Comparison of ENCODE assay signal across 14 cellular contexts in the genomic region with DNA sequence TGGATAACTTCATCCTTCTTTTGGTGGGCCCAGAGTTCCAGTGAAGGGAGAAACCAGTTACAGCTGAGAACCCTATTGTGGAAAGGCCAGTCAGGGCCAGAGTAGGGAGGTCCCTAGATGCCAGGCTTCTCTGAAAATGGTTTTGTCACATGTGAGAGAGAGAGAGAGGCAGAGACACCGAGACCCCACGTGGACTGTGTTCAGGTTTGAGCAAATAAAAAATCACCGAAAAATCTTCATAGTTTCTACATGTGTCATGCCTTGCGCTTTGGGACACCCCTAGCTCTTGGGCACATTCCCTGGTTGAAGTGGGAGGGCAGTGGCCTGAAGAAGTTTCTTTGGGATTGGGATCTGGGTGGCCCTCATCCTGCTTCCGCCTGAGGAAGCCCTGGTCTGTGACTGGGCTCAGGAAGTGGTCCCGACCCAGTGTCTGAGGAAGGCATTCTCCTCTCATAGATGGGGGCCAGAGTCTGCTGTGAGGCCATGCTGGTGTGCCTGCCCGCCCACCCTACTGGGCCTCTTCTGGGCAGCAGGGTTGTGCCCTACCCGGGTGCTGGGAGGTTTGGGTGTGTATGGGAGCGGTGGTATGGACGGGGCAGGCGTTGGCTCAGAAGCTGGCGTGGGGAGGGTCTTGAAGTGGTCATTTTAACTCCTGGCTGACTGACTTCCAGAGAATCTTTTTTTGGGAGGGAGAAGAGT. TPM values are rescaled to one million over a fixed set of nuclear protein-coding genes. Genes with fewer than 3 reads are reported as not detected.
A peak's percentile ranks its signal among the peaks of the same experiment; 100 is the strongest.
DNase-seq lines count a peak whose midpoint lies in the region; ATAC-seq, FAIRE-seq and TF ChIP-seq lines count a peak whose summit lies in the region.
"Had no signal": no experiment of that assay in that cellular context is flagged by ENCODE, and none has a peak within 500 bp of the region (broad histone marks: within the 10 kb centered on the region; RNA-seq: fewer than 3 reads in every experiment).

No MANE protein-coding gene starts in this region.

- H3K4me2 ChIP-seq in GM12878 (ENCODE audit: control insufficient read depth, insufficient read depth), result no peak overlapping the region
- H3K4me2 ChIP-seq: A549 had no signal

- DNase-seq in activated CD4-positive, alpha-beta T cell treated with anti-CD3 and anti-CD28 coated beads, Interleukin-2, amount 10 ng/mL, durations not matched to agents 24 days and 14 days, result no peak
- no peak for DNase-seq in activated CD4-positive, alpha-beta T cell treated with anti-CD3 and anti-CD28 coated beads for 4 hours
- no peak for DNase-seq in GM12878 (ENCODE audit: low read depth, low spot score)
- peak; percentile 46 for DNase-seq in posterior vena cava (ENCODE audit: low spot score)
- DNase-seq in left colon, result no peak
- DNase-seq: NCI-H1694, NCI-H524 treated with DMSO at 0.1 percent for 48 hours, posterior cingulate gyrus had no signal

- peaks cover 75% of the 10 kb centered on the region for H3K4me1 Mint-ChIP-seq in activated CD4-positive, alpha-beta T cell treated with anti-CD3 and anti-CD28 coated beads, Interleukin-2, amount 10 ng/mL, durations not matched to agents 24 days and 14 days
- peaks cover 37 to 66% (median 49%) of the 10 kb centered on the region in 3 donors for H3K4me1 Mint-ChIP-seq in IgD-negative memory B cell

- no peaks in the 10 kb centered on the region for H4K20me1 ChIP-seq in GM12878 (ENCODE audit: control insufficient read depth, insufficient read depth)

- peak overlapping the region; percentile 51 for H3K4me3 Mint-ChIP-seq in activated CD4-positive, alpha-beta T cell treated with anti-CD3 and anti-CD28 coated beads, Interleukin-2, amount 10 ng/mL, durations not matched to agents 24 days and 14 days
- H3K4me3 Mint-ChIP-seq in IgD-negative memory B cell, result peak overlapping the region in 2 of 4 donors; percentile 17 to 41

- no peak for TF ChIP-seq EP300 in GM12878 (IDR thresholded peaks at IDR 0.05; ENCODE audit: borderline replicate concordance in 1 of 2, control insufficient read depth in 1 of 2, low read depth in 2 of 2, low read length in 2 of 2)

- in situ Hi-C loops in GM12878 (cut with MboI), result no loop called here

- TF ChIP-seq POLR2A in GM12878 (IDR thresholded peaks at IDR 0.05; ENCODE audit: low read depth, low read length), result no peak

- no peak overlapping the region for H3K9ac ChIP-seq in GM12878 (ENCODE audit: control insufficient read depth, insufficient read depth, low read length)

- H2AFZ ChIP-seq in GM12878 (ENCODE audit: control insufficient read depth, low read depth, low read length), result no peak overlapping the region

- H3K9me3 ChIP-seq in GM12878 (replicated peaks; ENCODE audit: control insufficient read depth, insufficient read depth, low read length), result no peaks in the 10 kb centered on the region
- H3K9me3 ChIP-seq: A549, thoracic aorta had no signal

- H3K36me3 ChIP-seq in GM12878 (ENCODE audit: control insufficient read depth in 2 of 2, insufficient read depth in 2 of 2, low read length in 1 of 2), result no peaks in the 10 kb centered on the region; a peak in 1 of 4 replicates
- H3K36me3 ChIP-seq: thoracic aorta had no signal

- 58% methylated on average over 12 of the region's 12 CpGs for WGBS in GM12878 (ENCODE audit: insufficient coverage, insufficient replicate concordance, low lambda C conversion rate, missing lambda C conversion rate)

- H3K27ac Mint-ChIP-seq in activated CD4-positive, alpha-beta T cell treated with anti-CD3 and anti-CD28 coated beads, Interleukin-2, amount 10 ng/mL, durations not matched to agents 24 days and 14 days, result peak overlapping the region; percentile 84
- H3K27ac Mint-ChIP-seq in IgD-negative memory B cell, result peak overlapping the region in 2 of 3 donors; percentile 16 to 67

- no peaks in the 10 kb centered on the region for H3K27me3 Mint-ChIP-seq in activated CD4-positive, alpha-beta T cell treated with anti-CD3 and anti-CD28 coated beads, Interleukin-2, amount 10 ng/mL, durations not matched to agents 24 days and 14 days
- no peaks in the 10 kb centered on the region for H3K27me3 Mint-ChIP-seq in IgD-negative memory B cell

- intact Hi-C loops in activated CD4-positive, alpha-beta T cell treated with anti-CD3 and anti-CD28 coated beads, Interleukin-2, amount 10 ng/mL, durations not matched to agents 24 days and 14 days (cut with micrococcal nuclease), result no loop called here
- intact Hi-C loops in GM12878 (cut with micrococcal nuclease; ENCODE audit: unreplicated experiment), result no loop called here
- intact Hi-C loops in posterior vena cava (cut with DNase I), result no loop called here
- intact Hi-C loops in left colon (cut with DNase I, micrococcal nuclease), result no loop called here

- CTCF ChIA-PET in GM12878 (lab: Yijun Ruan, JAX), result no interaction called here

- H3K4me3 ChIP-seq in GM12878, result no peak overlapping the region
- H3K4me3 ChIP-seq: A549, thoracic aorta had no signal

- H3K36me3 Mint-ChIP-seq in activated CD4-positive, alpha-beta T cell treated with anti-CD3 and anti-CD28 coated beads, Interleukin-2, amount 10 ng/mL, durations not matched to agents 24 days and 14 days (ENCODE audit: low read depth), result peaks cover 45% of the 10 kb centered on the region
- H3K36me3 Mint-ChIP-seq in IgD-negative memory B cell, result no peaks in the 10 kb centered on the region

- no peaks in the 10 kb centered on the region for H3K9me3 Mint-ChIP-seq in activated CD4-positive, alpha-beta T cell treated with anti-CD3 and anti-CD28 coated beads, Interleukin-2, amount 10 ng/mL, durations not matched to agents 24 days and 14 days
- H3K9me3 Mint-ChIP-seq in IgD-negative memory B cell, result no peaks in the 10 kb centered on the region

- no TSS peak for BruUV-seq in GM12878 (replicated peaks; lab: Mats Ljungman, UMichigan)

- H3K4me1 ChIP-seq in GM12878 (ENCODE audit: control insufficient read depth, insufficient read depth, low read length), result peaks cover 20% of the 10 kb centered on the region
- H3K4me1 ChIP-seq: A549 had no signal

- H3K27me3 ChIP-seq in GM12878 (replicated peaks in 1 of 2; ENCODE audit: control insufficient read depth in 2 of 2, insufficient read depth in 2 of 2, low read length in 1 of 2), result no peaks in the 10 kb centered on the region

- no peak for FAIRE-seq in GM12878 (lab: Jason Lieb, UNC)
- FAIRE-seq: A549, astrocyte had no signal

- POLR2A ChIA-PET in GM12878 (lab: Charles Lee), result no interaction called here

- no peak for TF ChIP-seq RAD21 in GM12878 (IDR thresholded peaks at IDR 0.05; ENCODE audit: insufficient read depth, low read depth, low read length)

- RAD21 ChIA-PET in GM12878 (lab: Charles Lee; ENCODE audit: unreplicated experiment), result interaction anchor here (0.8 kb wide), 1 partner anchor 16 kb away, joined by 4 read pairs; no protein-coding TSS in a partner anchor

- H3K27ac ChIP-seq in GM12878 (ENCODE audit: control insufficient read depth, insufficient read depth), result no peak overlapping the region
- H3K27ac ChIP-seq: A549, thoracic aorta had no signal

- no peak for ATAC-seq in GM12878
- no peak for ATAC-seq in HG02623 (IDR thresholded peaks at IDR 0.05; ENCODE audit: unreplicated experiment)
- ATAC-seq in left colon, result no peak
- no peak for ATAC-seq in GM18861 (IDR thresholded peaks at IDR 0.05; ENCODE audit: unreplicated experiment)
- ATAC-seq: A549 had no signal

- peaks cover 71% of the 10 kb centered on the region for H3K79me2 ChIP-seq in GM12878 (ENCODE audit: control insufficient read depth, insufficient read depth, low read length)

- no peak for TF ChIP-seq CTCF in GM12878 (IDR thresholded peaks at IDR 0.05 in 2 of 3, conservative IDR thresholded peaks at IDR 0.05 in 1 of 3; ENCODE audit: control insufficient read depth in 2 of 3, extremely low read depth in 1 of 3, insufficient read depth in 1 of 3, low read depth in 3 of 3, low read length in 3 of 3)

- SMC1A ChIA-PET in GM12878 (lab: Charles Lee; ENCODE audit: uncharacterized antibody, unreplicated experiment), result interaction anchor here (1.0 to 1.4 kb wide), 2 partner anchors 8 to 92 kb away, joined by 3 to 4 read pairs; no protein-coding TSS in a partner anchor

TF ChIP-seq in GM12878, 131 proteins besides CTCF, POLR2A, EP300 and RAD21:
- TF ChIP-seq CREB1 (IDR thresholded peaks at IDR 0.05; ENCODE audit: low read depth), result 0 out of 2 replicates have a peak, but pooled peaks have one; percentile 18
- TF ChIP-seq, protein P1, sequence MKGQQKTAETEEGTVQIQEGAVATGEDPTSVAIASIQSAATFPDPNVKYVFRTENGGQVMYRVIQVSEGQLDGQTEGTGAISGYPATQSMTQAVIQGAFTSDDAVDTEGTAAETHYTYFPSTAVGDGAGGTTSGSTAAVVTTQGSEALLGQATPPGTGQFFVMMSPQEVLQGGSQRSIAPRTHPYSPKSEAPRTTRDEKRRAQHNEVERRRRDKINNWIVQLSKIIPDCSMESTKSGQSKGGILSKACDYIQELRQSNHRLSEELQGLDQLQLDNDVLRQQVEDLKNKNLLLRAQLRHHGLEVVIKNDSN (IDR thresholded peaks at IDR 0.05; ENCODE audit: borderline replicate concordance, extremely low read length, insufficient read depth, low read depth, low read length), result peak; percentile 15
- 0 out of 2 replicates have a peak, but pooled peaks have one; percentile 26 for TF ChIP-seq JUNB (IDR thresholded peaks at IDR 0.05)
- TF ChIP-seq RBBP5 (conservative IDR thresholded peaks at IDR 0.05), result no peak
- no peak for TF ChIP-seq SP1 (IDR thresholded peaks at IDR 0.05; ENCODE audit: low read depth, low read length)

RNA-seq across cellular contexts. Expression of a gene that starts 16.1 kb away (rescaled TPM):
- 85.8 and 86.2 TPM in 2 replicates for total RNA-seq in activated CD4-positive, alpha-beta T cell treated with anti-CD3 and anti-CD28 coated beads, Interleukin-2, amount 10 ng/mL, durations not matched to agents 24 days and 14 days
- polyA plus RNA-seq in IgD-negative memory B cell (19.6 TPM), GM12878 (2011; rRNA removed) (11.6 and 13.0 TPM in 2 replicates), GM12878 (2014; fragmentation: Illumina TruSeq; extraction: Trizol) (10.1 and 15.4 TPM in 2 replicates), GM12878 (2014; fragmentation: Nextera tagmentation; extraction: Ambion mirVana) (1 to 10 TPM; 1.2 to 3.1 TPM), GM12878 (2014; rRNA removed) (28.1 and 31.1 TPM in 2 replicates), GM12878 (2016; fragmentation: Nextera tagmentation; extraction: Ambion mirVana) (1 to 10 TPM; 5.2 to 7.2 TPM)
- 14.3 and 15.4 TPM in 2 replicates for total RNA-seq in GM12878 (2013; cell fraction: nucleolus; rRNA removed)
- total RNA-seq in GM12878 (2014; rRNA removed) (25.1 and 25.4 TPM in 2 replicates), GM12878 (2014; rRNA removed; fragmentation: Illumina TruSeq; extraction: Trizol) (13.5 and 15.3 TPM in 2 replicates), GM12878 (2021) (30.9 and 36.5 TPM in 2 replicates), posterior vena cava (10 to 100 TPM; 32.8 to 42.6 TPM), left colon (10 to 100 TPM; 51.8 to 76.6 TPM)
- 5.6 TPM for polyA plus RNA-seq in GM12878 (2011; ENCODE audit: low read depth)
- polyA plus RNA-seq in GM12878 (2011; cell fraction: cytosol; rRNA removed), result 12.3 and 19.8 TPM in 2 replicates
- 10.9 and 14.6 TPM in 2 replicates for polyA plus RNA-seq in GM12878 (2011; cell fraction: nucleus; rRNA removed)
- polyA plus RNA-seq in GM12878 (2012), result 19.1 and 19.3 TPM in 2 replicates
- 14.9 and 16.7 TPM in 2 replicates for polyA minus RNA-seq in GM12878 (2011; rRNA and poly(A)+ RNA removed)
- 4.4 and 9.6 TPM in 2 replicates for polyA minus RNA-seq in GM12878 (2011; cell fraction: cytosol; rRNA and poly(A)+ RNA removed)
- polyA minus RNA-seq in GM12878 (2011; cell fraction: nucleus; rRNA and poly(A)+ RNA removed), result 8.1 and 14.5 TPM in 2 replicates
